Comparison of ENCODE assay signal across 8 cellular contexts in genomic region chr22:18110944-18111758, GRCh38. TPM values are rescaled to one million over a fixed set of nuclear protein-coding genes. Genes with fewer than 3 reads are reported as not detected.
DNase-seq lines count a peak whose midpoint lies in the region; ATAC-seq lines count a peak whose summit lies in the region.

No MANE protein-coding gene starts in this region.

- H3K4me1 Mint-ChIP-seq in stimulated activated naive CD8-positive, alpha-beta T cell treated with anti-CD3 and anti-CD28 coated beads, Interleukin-15, Interleukin-2, amounts not matched to agents 100 ng/mL and 50 ng/mL, for 24 hours (ENCODE audit: low read depth): peaks cover 53% of the 10 kb centered on the region
- H3K4me1 Mint-ChIP-seq in effector memory CD8-positive, alpha-beta T cell (ENCODE audit: low read depth in 2 of 2): peaks cover 21 to 29% of the 10 kb centered on the region in 2 donors
- peaks cover 27 to 36% (median 36%) of the 10 kb centered on the region in 3 donors for H3K4me1 Mint-ChIP-seq in naive B cell

- no peak for DNase-seq in stimulated activated naive CD8-positive, alpha-beta T cell treated with anti-CD3 and anti-CD28 coated beads, Interleukin-15, Interleukin-2, amounts not matched to agents 100 U/mL and 50 U/mL, for 24 hours
- no peak for DNase-seq in effector memory CD8-positive, alpha-beta T cell
- DNase-seq in naive B cell (no peak), left lobe of liver (ENCODE audit: low spot score) (no peak), SKM-1 treated with dmso at 0.1 percent for 144 hours (lab: John Stamatoyannopoulos, UW; ENCODE audit: unreplicated experiment) (no peak)

- H3K36me3 Mint-ChIP-seq in stimulated activated naive CD8-positive, alpha-beta T cell treated with anti-CD3 and anti-CD28 coated beads, Interleukin-15, Interleukin-2, amounts not matched to agents 100 ng/mL and 50 ng/mL, for 24 hours (ENCODE audit: low read depth): peaks cover 10% of the 10 kb centered on the region
- no peaks in the 10 kb centered on the region for H3K36me3 Mint-ChIP-seq in effector memory CD8-positive, alpha-beta T cell (ENCODE audit: insufficient read depth)
- peaks cover 0 to 9% of the 10 kb centered on the region in 2 donors for H3K36me3 Mint-ChIP-seq in naive B cell

- H3K9me3 Mint-ChIP-seq in stimulated activated naive CD8-positive, alpha-beta T cell treated with anti-CD3 and anti-CD28 coated beads, Interleukin-15, Interleukin-2, amounts not matched to agents 100 ng/mL and 50 ng/mL, for 24 hours: peaks cover 8% of the 10 kb centered on the region
- peaks cover 0 to 1% of the 10 kb centered on the region in 2 donors for H3K9me3 Mint-ChIP-seq in effector memory CD8-positive, alpha-beta T cell
- peaks cover 0 to 9% (median 3%) of the 10 kb centered on the region in 7 donors for H3K9me3 Mint-ChIP-seq in naive B cell

- peak overlapping the region; percentile 59 for H3K4me3 Mint-ChIP-seq in stimulated activated naive CD8-positive, alpha-beta T cell treated with anti-CD3 and anti-CD28 coated beads, Interleukin-15, Interleukin-2, amounts not matched to agents 100 ng/mL and 50 ng/mL, for 24 hours
- H3K4me3 Mint-ChIP-seq in effector memory CD8-positive, alpha-beta T cell: peak overlapping the region; percentile 45 to 62
- peak overlapping the region; percentile 13 to 85 (median 72) for H3K4me3 Mint-ChIP-seq in naive B cell

- no peak for ATAC-seq in stimulated activated naive CD8-positive, alpha-beta T cell treated with anti-CD3 and anti-CD28 coated beads, Interleukin-15, Interleukin-2, amounts not matched to agents 100 U/mL and 50 U/mL, for 24 hours
- no peak for ATAC-seq in effector memory CD8-positive, alpha-beta T cell (replicated peaks)
- no peak for ATAC-seq in naive B cell (ENCODE audit: low read depth in 2 of 2)
- no peak for ATAC-seq in left lobe of liver
- ATAC-seq in GM21381 (IDR thresholded peaks at IDR 0.05; ENCODE audit: unreplicated experiment): no peak
- ATAC-seq in GM21423 (IDR thresholded peaks at IDR 0.05; ENCODE audit: unreplicated experiment): no peak

- no peak overlapping the region for H3K27ac Mint-ChIP-seq in stimulated activated naive CD8-positive, alpha-beta T cell treated with anti-CD3 and anti-CD28 coated beads, Interleukin-15, Interleukin-2, amounts not matched to agents 100 ng/mL and 50 ng/mL, for 24 hours
- H3K27ac Mint-ChIP-seq in effector memory CD8-positive, alpha-beta T cell: no peak overlapping the region
- peak overlapping the region in 1 of 6 donors; percentile 30 for H3K27ac Mint-ChIP-seq in naive B cell

- peaks cover 44% of the 10 kb centered on the region for H3K27me3 Mint-ChIP-seq in stimulated activated naive CD8-positive, alpha-beta T cell treated with anti-CD3 and anti-CD28 coated beads, Interleukin-15, Interleukin-2, amounts not matched to agents 100 ng/mL and 50 ng/mL, for 24 hours
- H3K27me3 Mint-ChIP-seq in effector memory CD8-positive, alpha-beta T cell: peaks cover 35 to 55% of the 10 kb centered on the region in 2 donors
- H3K27me3 Mint-ChIP-seq in naive B cell: peaks cover 22 to 41% (median 26%) of the 10 kb centered on the region in 3 donors

RNA-seq across cellular contexts. Expression of gene TUBA8, which starts 0.5 kb away (rescaled TPM):
- 1 to 10 TPM in 3 of 6 donors, under 1 TPM in 2, not detected in 1; 0.78 to 2.4 (median 1.4) TPM for polyA plus RNA-seq in naive B cell (ENCODE audit: low read depth in 6 of 6)
- 2.3 TPM for total RNA-seq in left lobe of liver

RNA-seq across cellular contexts. Expression of gene PEX26, which starts 33.4 kb away (rescaled TPM):
- polyA plus RNA-seq in naive B cell (ENCODE audit: low read depth in 6 of 6): 1 to 10 TPM; 1.0 to 4.3 (median 2.4) TPM
- 26.2 TPM for total RNA-seq in left lobe of liver

RNA-seq across cellular contexts. Expression of gene USP18, which starts 38.8 kb away (rescaled TPM):
- 1 to 10 TPM in 5 of 6 donors, not detected in 1; 3.2 to 7.9 (median 6.5) TPM for polyA plus RNA-seq in naive B cell (ENCODE audit: low read depth in 6 of 6)
- total RNA-seq in left lobe of liver: 5.4 TPM
